11 cellular contexts compared by ENCODE assay signal in the genomic region with DNA sequence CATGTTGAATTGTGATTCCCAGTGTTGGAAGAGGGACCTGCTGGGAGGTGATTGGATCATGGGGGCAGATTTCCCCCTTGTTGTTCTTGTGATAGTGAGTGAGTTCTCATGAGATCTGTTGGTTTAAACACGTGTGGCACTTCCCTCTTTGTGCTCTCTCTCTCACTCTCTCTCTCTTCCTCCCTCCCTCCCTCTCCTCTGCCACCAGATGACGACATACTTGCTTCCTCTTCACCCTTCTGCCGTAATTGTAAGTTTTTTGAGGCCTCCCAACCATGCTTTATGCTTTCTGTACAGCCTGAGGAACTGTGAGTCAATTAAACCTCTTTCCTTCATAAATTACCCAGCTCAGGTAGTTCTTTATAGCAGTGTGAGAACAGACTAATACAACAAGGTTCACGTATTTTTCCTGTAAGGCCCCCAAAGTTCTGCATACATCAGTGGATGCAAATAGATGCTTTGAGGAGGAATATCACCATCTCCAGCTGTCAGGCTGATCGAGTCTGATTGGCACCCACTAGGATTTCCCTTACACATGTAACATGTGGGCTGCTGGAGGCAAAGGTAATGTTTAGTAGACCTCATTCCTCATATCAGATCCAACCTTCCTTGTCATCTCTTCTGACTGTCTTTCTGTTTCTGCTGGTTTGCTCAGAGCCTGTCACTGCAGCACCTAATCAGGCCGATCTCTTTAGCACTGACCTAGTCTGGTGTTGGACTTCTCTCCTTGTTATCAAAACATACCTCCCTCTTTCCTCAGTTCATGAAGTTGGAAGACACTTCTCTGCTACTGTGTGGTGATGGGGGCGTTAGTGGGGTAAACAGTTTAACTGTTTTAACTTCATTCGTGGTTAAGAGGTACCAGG. TPM values are rescaled to one million over a fixed set of nuclear protein-coding genes. Genes with fewer than 3 reads are reported as not detected.
A peak's percentile ranks its signal among the peaks of the same experiment; 100 is the strongest.
DNase-seq lines count a peak whose midpoint lies in the region; TF ChIP-seq lines count a peak whose summit lies in the region.
"Had no signal": no experiment of that assay in that cellular context is flagged by ENCODE, and none has a peak within 500 bp of the region (broad histone marks: within the 10 kb centered on the region; RNA-seq: fewer than 3 reads in every experiment).

No MANE protein-coding gene starts in this region.

- no peaks in the 10 kb centered on the region for H4K20me1 ChIP-seq in SU-DHL-6 (ENCODE audit: low read depth, low read length)
- H4K20me1 ChIP-seq in GM23248 (ENCODE audit: insufficient read depth) = no peaks in the 10 kb centered on the region

- in situ Hi-C loops in GM23248 (cut with MboI) = no loop called here

- H3K4me1 Mint-ChIP-seq in IgD-negative memory B cell = peaks cover 6 to 18% (median 10%) of the 10 kb centered on the region in 3 donors

- H3K27me3 ChIP-seq in SU-DHL-6 (ENCODE audit: low read length) = no peaks in the 10 kb centered on the region
- peaks cover 37% of the 10 kb centered on the region for H3K27me3 ChIP-seq in GM23248 (replicated peaks; ENCODE audit: insufficient read depth)
- no peaks in the 10 kb centered on the region for H3K27me3 ChIP-seq in adrenal gland

- H3K4me2 ChIP-seq in SU-DHL-6 (ENCODE audit: low read depth, low read length, poor library complexity, severe bottlenecking) (peak overlapping the region; percentile 33), GM23248 (ENCODE audit: unreplicated experiment) (no peak overlapping the region)

- peak overlapping the region; percentile 47 to 96 (median 92) for H3K27ac Mint-ChIP-seq in IgD-negative memory B cell

- WGBS in GM23248 (ENCODE audit: low coverage in 1 of 2, low lambda C conversion rate in 2 of 2, missing lambda C conversion rate in 2 of 2), 2 experiments = 52 to 53% methylated on average over 8 of the region's 8 CpGs
- WGBS in adrenal gland, 4 donors = 46 to 58% (median 53%) methylated on average over 8 of the region's 8 CpGs

- H3K9ac ChIP-seq in SU-DHL-6 (ENCODE audit: low read length) (peak overlapping the region; percentile 33), GM23248 (no peak overlapping the region)

- H3K36me3 Mint-ChIP-seq in IgD-negative memory B cell = no peaks in the 10 kb centered on the region

- no peaks in the 10 kb centered on the region for H3K79me2 ChIP-seq in SU-DHL-6 (ENCODE audit: insufficient read depth, low read length)
- H3K79me2 ChIP-seq in GM23248 (ENCODE audit: insufficient read depth) = no peaks in the 10 kb centered on the region

- TF ChIP-seq POLR2A in adrenal gland (IDR thresholded peaks at IDR 0.05) = no peak

- H3K9me3 ChIP-seq in SU-DHL-6 (ENCODE audit: insufficient read depth, low read length) = no peaks in the 10 kb centered on the region
- H3K9me3 ChIP-seq in GM23248 (ENCODE audit: low read depth) = no peaks in the 10 kb centered on the region
- H3K9me3 ChIP-seq in adrenal gland (replicated peaks in 1 of 3) = no peaks in the 10 kb centered on the region

- H3K27ac ChIP-seq in SU-DHL-6 (ENCODE audit: low read depth, low read length) (peak overlapping the region; percentile 4; the same call in 1 of the 2 replicates), GM23248 (no peak overlapping the region), adrenal gland (no peak overlapping the region)
- H3K27ac ChIP-seq: VCaP had no signal

- H3K9me3 Mint-ChIP-seq in IgD-negative memory B cell = peaks cover 0 to 3% (median 0%) of the 10 kb centered on the region in 3 donors

- H3K4me3 ChIP-seq in SU-DHL-6 (ENCODE audit: insufficient read depth, low read length, poor library complexity, severe bottlenecking) (no peak overlapping the region), GM23248 (no peak overlapping the region), adrenal gland (no peak overlapping the region)

- H3K4me3 Mint-ChIP-seq in IgD-negative memory B cell = peak overlapping the region; percentile 1 to 75 (median 40)

- H3K4me1 ChIP-seq in GM23248 (ENCODE audit: insufficient read depth) (no peaks in the 10 kb centered on the region), adrenal gland (replicated peaks in 1 of 2) (no peaks in the 10 kb centered on the region)

- H3K9me2 ChIP-seq in SU-DHL-6 (replicated peaks; ENCODE audit: insufficient read depth, low read length) (no peaks in the 10 kb centered on the region), GM23248 (ENCODE audit: insufficient read depth) (no peaks in the 10 kb centered on the region)

- peaks cover 9% of the 10 kb centered on the region for H3K27me3 Mint-ChIP-seq in IgD-negative memory B cell

- DNase-seq in activated naive CD4-positive, alpha-beta T cell treated with anti-CD3 and anti-CD28 coated beads, Interleukin-2, amount 50 U/mL, for 16 hours = peak; percentile 41
- DNase-seq in pons (ENCODE audit: low spot score) = peak; percentile 25
- DNase-seq in NCI-H2196 treated with DMSO at 0.1 percent for 48 hours (lab: John Stamatoyannopoulos, UW; ENCODE audit: unreplicated experiment) = no peak
- no peak for DNase-seq in retina
- no peak for DNase-seq in GM23248
- no peak for DNase-seq in adrenal gland
- DNase-seq: HCEC 1CT, NCI-H187 treated with DMSO at 0.1 percent for 48 hours had no signal

- intact Hi-C loops in adrenal gland (cut with DNase I) = no loop called here

- no peaks in the 10 kb centered on the region for H3F3A ChIP-seq in SU-DHL-6 (ENCODE audit: insufficient read depth)
- H3F3A ChIP-seq in GM23248 (ENCODE audit: insufficient read depth) = no peaks in the 10 kb centered on the region

- TF ChIP-seq CTCF in SU-DHL-6 (IDR thresholded peaks at IDR 0.05; ENCODE audit: insufficient read depth, low read length, poor library complexity, severe bottlenecking) = no peak
- TF ChIP-seq CTCF in adrenal gland (IDR thresholded peaks at IDR 0.05) = no peak

- H2AFZ ChIP-seq in SU-DHL-6 (ENCODE audit: low read depth, low read length, severe bottlenecking) (peak overlapping the region; percentile 76), GM23248 (no peak overlapping the region)

- no peaks in the 10 kb centered on the region for H3K36me3 ChIP-seq in SU-DHL-6 (ENCODE audit: low read length)
- no peaks in the 10 kb centered on the region for H3K36me3 ChIP-seq in GM23248 (ENCODE audit: low read depth)
- H3K36me3 ChIP-seq in adrenal gland (replicated peaks in 1 of 2) = no peaks in the 10 kb centered on the region

RNA-seq across cellular contexts. Expression of gene BACH2, which starts 54.3 kb away (rescaled TPM):
- polyA plus RNA-seq in IgD-negative memory B cell (21.2 TPM), GM23248 (2016; fragmentation: Nextera tagmentation; extraction: Ambion mirVana) (not detected in 2 replicates), adrenal gland (under 1 TPM; 0.08 to 0.13 (median 0.09) TPM)
- total RNA-seq in GM23248 (2014; rRNA removed; shearing (Covaris generic)) = under 0.01 TPM in 2 replicates
- total RNA-seq in adrenal gland = 1 to 10 TPM in 5 of 8 donors, under 1 TPM in 3; 0.17 to 2.9 (median 1.3) TPM

Comparison
In these comparisons a context has a peak if more than half of its experiments do, and no peak if none do; other contexts are left out.
1. DNase-seq: peak in activated naive CD4-positive, alpha-beta T cell treated with anti-CD3 and anti-CD28 coated beads, Interleukin-2, amount 50 U/mL, for 16 hours (single experiment) and pons (single experiment); none in NCI-H2196 treated with DMSO at 0.1 percent for 48 hours (single experiment), retina (single experiment), GM23248 (single experiment) and adrenal gland (0 of 7).
2. RNA of gene BACH2, which starts 54.3 kb away (polyA plus RNA-seq): 21.2 TPM in IgD-negative memory B cell (single experiment); 0.08 to 0.13 TPM in adrenal gland and not detected in GM23248; every median in the first group is over 10 times any median in the second.